1 cellular context compared by ENCODE assay signal in the genomic region with DNA sequence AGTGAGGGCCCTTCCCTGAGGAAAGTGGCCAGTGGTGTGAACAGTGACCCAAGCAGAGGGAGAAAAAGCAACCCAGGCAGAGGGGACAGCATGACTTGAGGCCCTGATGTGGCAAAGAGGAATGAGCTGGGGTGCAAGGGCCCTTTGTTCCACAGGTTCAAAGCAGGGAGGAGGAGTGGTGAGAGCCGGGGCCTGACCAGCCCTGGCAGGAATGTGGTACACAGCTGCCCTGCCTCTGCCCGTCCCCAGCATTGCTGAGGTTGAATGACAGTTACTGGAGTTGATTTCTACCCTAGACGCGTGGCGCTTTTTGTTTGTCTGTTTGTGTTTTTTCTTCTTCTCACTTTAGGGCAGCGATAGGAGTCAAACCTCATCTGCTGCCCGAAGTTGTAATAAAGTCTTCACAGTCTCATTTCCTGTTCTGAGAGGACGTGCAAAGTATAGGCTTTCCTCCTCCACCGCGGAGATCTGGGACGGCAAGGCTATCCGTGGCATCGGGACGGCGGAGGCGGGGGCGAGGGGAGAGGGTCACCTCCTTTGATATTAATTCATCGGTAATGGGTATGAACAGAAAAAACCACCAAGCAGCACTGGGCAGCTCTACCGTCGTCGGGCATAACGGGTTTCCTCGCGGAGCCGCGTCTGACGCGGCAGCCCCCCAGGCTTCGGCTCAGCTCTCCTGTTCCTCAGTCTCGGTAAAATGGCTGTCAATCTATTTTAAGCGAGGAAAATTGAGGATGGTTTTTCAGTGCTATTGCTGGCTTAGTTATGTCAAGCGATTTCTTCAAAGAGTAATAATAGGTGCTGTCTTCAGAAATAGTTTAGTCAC.
TF ChIP-seq lines count a peak whose summit lies in the region.

No MANE protein-coding gene starts in this region.

TF ChIP-seq in liver, 16 proteins besides CTCF, POLR2A, EP300 and RAD21 (continued from another document):
- TF ChIP-seq, protein P1, sequence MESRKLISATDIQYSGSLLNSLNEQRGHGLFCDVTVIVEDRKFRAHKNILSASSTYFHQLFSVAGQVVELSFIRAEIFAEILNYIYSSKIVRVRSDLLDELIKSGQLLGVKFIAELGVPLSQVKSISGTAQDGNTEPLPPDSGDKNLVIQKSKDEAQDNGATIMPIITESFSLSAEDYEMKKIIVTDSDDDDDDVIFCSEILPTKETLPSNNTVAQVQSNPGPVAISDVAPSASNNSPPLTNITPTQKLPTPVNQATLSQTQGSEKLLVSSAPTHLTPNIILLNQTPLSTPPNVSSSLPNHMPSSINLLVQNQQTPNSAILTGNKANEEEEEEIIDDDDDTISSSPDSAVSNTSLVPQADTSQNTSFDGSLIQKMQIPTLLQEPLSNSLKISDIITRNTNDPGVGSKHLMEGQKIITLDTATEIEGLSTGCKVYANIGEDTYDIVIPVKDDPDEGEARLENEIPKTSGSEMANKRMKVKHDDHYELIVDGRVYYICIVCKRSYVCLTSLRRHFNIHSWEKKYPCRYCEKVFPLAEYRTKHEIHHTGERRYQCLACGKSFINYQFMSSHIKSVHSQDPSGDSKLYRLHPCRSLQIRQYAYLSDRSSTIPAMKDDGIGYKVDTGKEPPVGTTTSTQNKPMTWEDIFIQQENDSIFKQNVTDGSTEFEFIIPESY (IDR thresholded peaks at IDR 0.05), result no peak
- TF ChIP-seq HNF4A (conservative IDR thresholded peaks at IDR 0.05) (no peak), FOXA1 (IDR thresholded peaks at IDR 0.05) (no peak), RXRA (IDR thresholded peaks at IDR 0.05) (no peak), SP1 (IDR thresholded peaks at IDR 0.05) (no peak), EGR1 (IDR thresholded peaks at IDR 0.05; ENCODE audit: low read depth in 2 of 2) (no peak), GABPA (IDR thresholded peaks at IDR 0.05 in 1 of 2, conservative IDR thresholded peaks at IDR 0.05 in 1 of 2) (no peak)
- TF ChIP-seq, protein P2, sequence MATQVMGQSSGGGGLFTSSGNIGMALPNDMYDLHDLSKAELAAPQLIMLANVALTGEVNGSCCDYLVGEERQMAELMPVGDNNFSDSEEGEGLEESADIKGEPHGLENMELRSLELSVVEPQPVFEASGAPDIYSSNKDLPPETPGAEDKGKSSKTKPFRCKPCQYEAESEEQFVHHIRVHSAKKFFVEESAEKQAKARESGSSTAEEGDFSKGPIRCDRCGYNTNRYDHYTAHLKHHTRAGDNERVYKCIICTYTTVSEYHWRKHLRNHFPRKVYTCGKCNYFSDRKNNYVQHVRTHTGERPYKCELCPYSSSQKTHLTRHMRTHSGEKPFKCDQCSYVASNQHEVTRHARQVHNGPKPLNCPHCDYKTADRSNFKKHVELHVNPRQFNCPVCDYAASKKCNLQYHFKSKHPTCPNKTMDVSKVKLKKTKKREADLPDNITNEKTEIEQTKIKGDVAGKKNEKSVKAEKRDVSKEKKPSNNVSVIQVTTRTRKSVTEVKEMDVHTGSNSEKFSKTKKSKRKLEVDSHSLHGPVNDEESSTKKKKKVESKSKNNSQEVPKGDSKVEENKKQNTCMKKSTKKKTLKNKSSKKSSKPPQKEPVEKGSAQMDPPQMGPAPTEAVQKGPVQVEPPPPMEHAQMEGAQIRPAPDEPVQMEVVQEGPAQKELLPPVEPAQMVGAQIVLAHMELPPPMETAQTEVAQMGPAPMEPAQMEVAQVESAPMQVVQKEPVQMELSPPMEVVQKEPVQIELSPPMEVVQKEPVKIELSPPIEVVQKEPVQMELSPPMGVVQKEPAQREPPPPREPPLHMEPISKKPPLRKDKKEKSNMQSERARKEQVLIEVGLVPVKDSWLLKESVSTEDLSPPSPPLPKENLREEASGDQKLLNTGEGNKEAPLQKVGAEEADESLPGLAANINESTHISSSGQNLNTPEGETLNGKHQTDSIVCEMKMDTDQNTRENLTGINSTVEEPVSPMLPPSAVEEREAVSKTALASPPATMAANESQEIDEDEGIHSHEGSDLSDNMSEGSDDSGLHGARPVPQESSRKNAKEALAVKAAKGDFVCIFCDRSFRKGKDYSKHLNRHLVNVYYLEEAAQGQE (IDR thresholded peaks at IDR 0.05), result no peak
- TF ChIP-seq, protein P3, sequence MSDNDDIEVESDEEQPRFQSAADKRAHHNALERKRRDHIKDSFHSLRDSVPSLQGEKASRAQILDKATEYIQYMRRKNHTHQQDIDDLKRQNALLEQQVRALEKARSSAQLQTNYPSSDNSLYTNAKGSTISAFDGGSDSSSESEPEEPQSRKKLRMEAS (IDR thresholded peaks at IDR 0.05), result no peak
TF ChIP-seq in liver: peak in this region for 0.
